In genomic region chr14:67533754-67534085, GRCh38 we compare ENCODE assay signal across 7 cellular contexts. TPM values are rescaled to one million over a fixed set of nuclear protein-coding genes. Genes with fewer than 3 reads are reported as not detected.
DNase-seq lines count a peak whose midpoint lies in the region; ATAC-seq and TF ChIP-seq lines count a peak whose summit lies in the region.

No MANE protein-coding gene starts in this region.

- H3K4me1 Mint-ChIP-seq in activated T-helper 1 cell treated with anti-CD3 and anti-CD28 coated beads, Interleukin-12 subunit alpha, Interleukin-12 subunit beta, Interleukin-2, Interleukin-4 antibody, amounts not matched to agents 30 ng/mL and 10 ng/mL and 1 ng/mL, durations not matched to agents 14 hours and 24 hours and 36 hours (ENCODE audit: low read depth) = no peaks in the 10 kb centered on the region
- peaks cover 5% of the 10 kb centered on the region for H3K4me1 Mint-ChIP-seq in stimulated activated memory B cell treated with anti-CD40 and anti-IgM and Interleukin-4, amounts not matched to agents 10 μg/mL and 1 μg/mL and 100 μg/mL, for 72 hours

- no peaks in the 10 kb centered on the region for H3K36me3 Mint-ChIP-seq in activated T-helper 1 cell treated with anti-CD3 and anti-CD28 coated beads, Interleukin-12 subunit alpha, Interleukin-12 subunit beta, Interleukin-2, Interleukin-4 antibody, amounts not matched to agents 30 ng/mL and 10 ng/mL and 1 ng/mL, durations not matched to agents 14 hours and 24 hours and 36 hours (ENCODE audit: low read depth)
- H3K36me3 Mint-ChIP-seq in stimulated activated memory B cell treated with anti-CD40 and anti-IgM and Interleukin-4, amounts not matched to agents 10 μg/mL and 1 μg/mL and 100 μg/mL, for 72 hours = no peaks in the 10 kb centered on the region

- H3K4me3 Mint-ChIP-seq in activated T-helper 1 cell treated with anti-CD3 and anti-CD28 coated beads, Interleukin-12 subunit alpha, Interleukin-12 subunit beta, Interleukin-2, Interleukin-4 antibody, amounts not matched to agents 30 ng/mL and 10 ng/mL and 1 ng/mL, durations not matched to agents 14 hours and 24 hours and 36 hours = peak overlapping the region; percentile 75
- peak overlapping the region; percentile 64 for H3K4me3 Mint-ChIP-seq in stimulated activated memory B cell treated with anti-CD40 and anti-IgM and Interleukin-4, amounts not matched to agents 10 μg/mL and 1 μg/mL and 100 μg/mL, for 72 hours

- no peak for DNase-seq in activated T-helper 1 cell treated with anti-CD3 and anti-CD28 coated beads, Interleukin-12 subunit alpha, Interleukin-12 subunit beta, Interleukin-2, Interleukin-4 antibody, amounts not matched to agents 30 ng/mL and 10 ng/mL and 1 ng/mL, durations not matched to agents 14 hours and 24 hours and 36 hours (ENCODE audit: low spot score)
- DNase-seq in GM10266 (ENCODE audit: extremely low spot score) = no peak
- DNase-seq in SHP77 treated with DMSO at 0.1 percent for 48 hours (lab: John Stamatoyannopoulos, UW) = no peak
- no peak for DNase-seq in NCI-H2081 treated with DMSO at 0.1 percent for 48 hours (lab: John Stamatoyannopoulos, UW)

- H3K9me3 ChIP-seq in HUES48 (ENCODE audit: control insufficient read depth, insufficient read depth, low read length) = no peaks in the 10 kb centered on the region
- no peaks in the 10 kb centered on the region for H3K9me3 ChIP-seq in iPS-15b (ENCODE audit: control insufficient read depth, insufficient read depth, low read length)

- no peak for TF ChIP-seq CTCF in GM10266 (IDR thresholded peaks at IDR 0.05; ENCODE audit: control insufficient read depth, insufficient read depth, low read depth, missing control alignments)

- peak overlapping the region; percentile 80 for H3K4me3 ChIP-seq in HUES48 (ENCODE audit: low read depth, low read length)
- peak overlapping the region; percentile 45 for H3K4me3 ChIP-seq in iPS-15b (ENCODE audit: low read depth, low read length)

- no peaks in the 10 kb centered on the region for H3K9me3 Mint-ChIP-seq in activated T-helper 1 cell treated with anti-CD3 and anti-CD28 coated beads, Interleukin-12 subunit alpha, Interleukin-12 subunit beta, Interleukin-2, Interleukin-4 antibody, amounts not matched to agents 30 ng/mL and 10 ng/mL and 1 ng/mL, durations not matched to agents 14 hours and 24 hours and 36 hours
- no peaks in the 10 kb centered on the region for H3K9me3 Mint-ChIP-seq in stimulated activated memory B cell treated with anti-CD40 and anti-IgM and Interleukin-4, amounts not matched to agents 10 μg/mL and 1 μg/mL and 100 μg/mL, for 72 hours

- H3K27ac ChIP-seq in HUES48 (ENCODE audit: low read depth, low read length) = peak overlapping the region; percentile 62

- H3K36me3 ChIP-seq in HUES48 (ENCODE audit: control insufficient read depth, insufficient read depth, low read length) (no peaks in the 10 kb centered on the region), iPS-15b (ENCODE audit: control insufficient read depth, insufficient read depth, low read length) (no peaks in the 10 kb centered on the region)

- peaks cover 47% of the 10 kb centered on the region for H3K27me3 Mint-ChIP-seq in activated T-helper 1 cell treated with anti-CD3 and anti-CD28 coated beads, Interleukin-12 subunit alpha, Interleukin-12 subunit beta, Interleukin-2, Interleukin-4 antibody, amounts not matched to agents 30 ng/mL and 10 ng/mL and 1 ng/mL, durations not matched to agents 14 hours and 24 hours and 36 hours (ENCODE audit: insufficient read depth)
- peaks cover 22% of the 10 kb centered on the region for H3K27me3 Mint-ChIP-seq in stimulated activated memory B cell treated with anti-CD40 and anti-IgM and Interleukin-4, amounts not matched to agents 10 μg/mL and 1 μg/mL and 100 μg/mL, for 72 hours

- H3K4me1 ChIP-seq in HUES48 (ENCODE audit: control insufficient read depth, insufficient read depth, low read length) = peaks cover 6% of the 10 kb centered on the region
- peaks cover 10% of the 10 kb centered on the region for H3K4me1 ChIP-seq in iPS-15b (ENCODE audit: control insufficient read depth, insufficient read depth, low read length)

- intact Hi-C loops in activated T-helper 1 cell treated with anti-CD3 and anti-CD28 coated beads, Interleukin-12 subunit alpha, Interleukin-12 subunit beta, Interleukin-2, Interleukin-4 antibody, amounts not matched to agents 30 ng/mL and 10 ng/mL and 1 ng/mL, durations not matched to agents 14 hours and 24 hours and 36 hours (cut with micrococcal nuclease) = loop anchor here (1.0 to 2.0 kb wide), 2 partner anchors 19 to 45 kb away; partner anchors contain the start of gene TMEM229B

- H3K27me3 ChIP-seq in HUES48 (ENCODE audit: control insufficient read depth, insufficient read depth, low read length) (peaks cover 10% of the 10 kb centered on the region; the same call in 1 of the 2 replicates), iPS-15b (ENCODE audit: control insufficient read depth, insufficient read depth, low read length) (peaks cover 5% of the 10 kb centered on the region)

- ATAC-seq in stimulated activated memory B cell treated with anti-CD40 and anti-IgM and Interleukin-4, amounts not matched to agents 10 μg/mL and 1 μg/mL and 100 μg/mL, for 72 hours = no peak

- H3K9ac ChIP-seq in HUES48 (ENCODE audit: low read depth, low read length) (peak overlapping the region; percentile 80), iPS-15b (ENCODE audit: low read depth, low read length) (peak overlapping the region; percentile 58)

- no peak overlapping the region for H3K27ac Mint-ChIP-seq in activated T-helper 1 cell treated with anti-CD3 and anti-CD28 coated beads, Interleukin-12 subunit alpha, Interleukin-12 subunit beta, Interleukin-2, Interleukin-4 antibody, amounts not matched to agents 30 ng/mL and 10 ng/mL and 1 ng/mL, durations not matched to agents 14 hours and 24 hours and 36 hours
- H3K27ac Mint-ChIP-seq in stimulated activated memory B cell treated with anti-CD40 and anti-IgM and Interleukin-4, amounts not matched to agents 10 μg/mL and 1 μg/mL and 100 μg/mL, for 72 hours = no peak overlapping the region

RNA-seq across cellular contexts. Expression of gene PLEKHH1, which starts 0.6 kb away (rescaled TPM):
- 0.96 and 2.4 TPM in 2 replicates for total RNA-seq in activated T-helper 1 cell treated with anti-CD3 and anti-CD28 coated beads, Interleukin-12 subunit alpha, Interleukin-12 subunit beta, Interleukin-2, Interleukin-4 antibody, amounts not matched to agents 30 ng/mL and 10 ng/mL and 1 ng/mL, durations not matched to agents 14 hours and 24 hours and 36 hours

RNA-seq across cellular contexts. Expression of gene TMEM229B, which starts 45.2 kb away (rescaled TPM):
- total RNA-seq in activated T-helper 1 cell treated with anti-CD3 and anti-CD28 coated beads, Interleukin-12 subunit alpha, Interleukin-12 subunit beta, Interleukin-2, Interleukin-4 antibody, amounts not matched to agents 30 ng/mL and 10 ng/mL and 1 ng/mL, durations not matched to agents 14 hours and 24 hours and 36 hours = 1.7 and 1.8 TPM in 2 replicates
